22 cellular contexts compared by ENCODE assay signal in the genomic region with DNA sequence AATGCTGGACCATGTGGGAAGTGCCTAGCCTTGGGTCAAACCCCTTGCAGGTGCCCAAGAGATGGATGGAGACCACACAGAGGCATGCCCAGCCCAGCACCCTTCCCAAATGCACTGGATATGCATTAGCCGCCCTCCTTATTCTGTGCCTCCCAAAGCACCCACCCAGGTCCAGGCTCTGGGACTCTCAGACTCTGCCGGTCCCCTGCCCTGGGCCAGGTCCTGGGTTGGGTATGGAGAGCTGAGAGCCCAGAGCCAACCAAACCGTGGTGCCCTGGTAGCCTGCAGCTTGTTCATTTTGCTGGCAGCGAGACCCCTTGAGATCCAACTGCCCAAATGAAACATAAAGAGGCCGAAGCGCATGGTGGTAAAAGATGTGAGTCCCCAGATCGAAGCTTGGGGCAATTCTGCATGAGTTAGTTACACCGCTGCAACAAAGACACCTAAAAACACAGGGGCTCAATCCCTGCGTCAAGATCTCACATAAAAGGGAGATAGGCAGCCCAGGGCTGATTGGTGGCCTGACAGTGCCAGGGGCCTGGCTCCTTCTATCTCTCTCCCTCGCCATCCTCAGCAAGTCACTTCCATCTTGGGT.
A peak's percentile ranks its signal among the peaks of the same experiment; 100 is the strongest.
DNase-seq lines count a peak whose midpoint lies in the region; ATAC-seq and TF ChIP-seq lines count a peak whose summit lies in the region.
"Had no signal": no experiment of that assay in that cellular context is flagged by ENCODE, and none has a peak within 500 bp of the region (broad histone marks: within the 10 kb centered on the region; RNA-seq: fewer than 3 reads in every experiment).

No MANE protein-coding gene starts in this region.

- no peak for ATAC-seq in left ventricle myocardium superior
- no peak for ATAC-seq in Right ventricle myocardium superior (ENCODE audit: poor library complexity)
- ATAC-seq in activated B cell treated with CpG ODN at 0.5 μM for 24 hours (ENCODE audit: low read depth) = no peak
- ATAC-seq in left lobe of liver = no peak
- ATAC-seq: HCT116; stimulated activated naive B cell treated with anti-CD40 and anti-IgM and Interleukin-4, amounts not matched to agents 10 μg/mL and 1 μg/mL and 100 μg/mL, for 72 hours had no signal

- WGBS in stomach, 5 donors = 89 to 95% (median 90%) methylated on average over 10 of the region's 10 CpGs

- no peak for TF ChIP-seq EP300 in stomach (IDR thresholded peaks at IDR 0.05)

- peaks cover 2% of the 10 kb centered on the region for H3K9me3 Mint-ChIP-seq in activated B cell treated with CpG ODN at 0.5 μM for 24 hours
- H3K9me3 Mint-ChIP-seq: stimulated activated naive B cell treated with anti-CD40 and anti-IgM and Interleukin-4, amounts not matched to agents 10 μg/mL and 1 μg/mL and 100 μg/mL, for 72 hours had no signal

- H3K4me2 ChIP-seq in osteoblast (ENCODE audit: insufficient read depth, low read length) = no peak overlapping the region
- H3K4me2 ChIP-seq: SK-N-SH had no signal

- H3K79me2 ChIP-seq in osteoblast (ENCODE audit: insufficient read depth, low read length) = peaks cover 7% of the 10 kb centered on the region

- H2AFZ ChIP-seq in osteoblast (ENCODE audit: low read length) = no peak overlapping the region

- intact Hi-C loops in left ventricle myocardium superior (cut with micrococcal nuclease) = no loop called here
- intact Hi-C loops in Right ventricle myocardium superior (cut with DNase I) = no loop called here
- intact Hi-C loops in activated B cell treated with CpG ODN at 0.5 μM for 24 hours (cut with micrococcal nuclease) = no loop called here
- intact Hi-C loops in stomach (cut with DNase I; ENCODE audit: low total_unique reads) = no loop called here

- H3K4me3 Mint-ChIP-seq in activated B cell treated with CpG ODN at 0.5 μM for 24 hours = no peak overlapping the region
- H3K4me3 Mint-ChIP-seq: memory B cell; stimulated activated naive B cell treated with anti-CD40 and anti-IgM and Interleukin-4, amounts not matched to agents 10 μg/mL and 1 μg/mL and 100 μg/mL, for 72 hours had no signal

- POLR2A ChIA-PET in activated B cell treated with CpG ODN at 0.5 μM for 24 hours (lab: Charles Lee) = interaction anchor here (0.6 kb wide), 1 partner anchor 81 kb away, joined by 3 read pairs; no protein-coding TSS in a partner anchor

- H3K4me1 ChIP-seq in stomach = no peaks in the 10 kb centered on the region
- peaks cover 59% of the 10 kb centered on the region for H3K4me1 ChIP-seq in osteoblast (ENCODE audit: insufficient read depth, low read length)

- TF ChIP-seq CTCF in activated B cell treated with CpG ODN at 0.5 μM for 24 hours (IDR thresholded peaks at IDR 0.05) (no peak), stomach (IDR thresholded peaks at IDR 0.05) (no peak), osteoblast (IDR thresholded peaks at IDR 0.05; ENCODE audit: extremely low read depth, low read depth, low read length) (no peak)

- H3K27me3 Mint-ChIP-seq in activated B cell treated with CpG ODN at 0.5 μM for 24 hours = peaks cover 3% of the 10 kb centered on the region

- peaks cover 0 to 43% (median 0%) of the 10 kb centered on the region in 3 donors for H3K27me3 ChIP-seq in stomach
- no peaks in the 10 kb centered on the region for H3K27me3 ChIP-seq in osteoblast (ENCODE audit: insufficient read depth, low read length)

- CTCF ChIA-PET in activated B cell treated with CpG ODN at 0.5 μM for 24 hours (lab: Charles Lee) = no interaction called here

- H3K4me1 Mint-ChIP-seq in activated B cell treated with CpG ODN at 0.5 μM for 24 hours = no peaks in the 10 kb centered on the region
- H3K4me1 Mint-ChIP-seq: memory B cell had no signal

- DNase-seq in left ventricle myocardium superior (peak; percentile 18), Right ventricle myocardium superior (no peak), activated B cell treated with CpG ODN at 0.5 μM for 24 hours (peak; percentile 7), left lobe of liver (ENCODE audit: low spot score) (peak; percentile 39), stomach (peak; percentile 15), activated gamma-delta T cell treated with Interleukin-2 at 50 U/mL for 16 hours (no peak), osteoblast (ENCODE audit: insufficient read length, low spot score, missing footprints) (no peak)
- DNase-seq: activated CD4-positive, alpha-beta T cell treated with anti-CD3 and anti-CD28 coated beads for 4 hours; activated naive CD4-positive, alpha-beta T cell treated with anti-CD3 and anti-CD28 coated beads, Interleukin-2, amount 50 U/mL, for 16 hours; dermis blood vessel endothelial cell; NCI-H1092; NCI-H1930; NCI-H226; NCI-H748 treated with DMSO at 0.1 percent for 48 hours; nucleus accumbens; SK-N-SH; stimulated activated naive B cell treated with anti-CD40 and anti-IgM and Interleukin-4, amounts not matched to agents 10 μg/mL and 1 μg/mL and 100 μg/mL, for 72 hours had no signal

- no peak for TF ChIP-seq POLR2A in stomach (IDR thresholded peaks at IDR 0.05)

- no peak overlapping the region for H3K4me3 ChIP-seq in stomach
- no peak overlapping the region for H3K4me3 ChIP-seq in osteoblast (ENCODE audit: insufficient read depth, low read length)
- H3K4me3 ChIP-seq: cardiac muscle cell, thoracic aorta had no signal

- no peaks in the 10 kb centered on the region for H3K36me3 Mint-ChIP-seq in activated B cell treated with CpG ODN at 0.5 μM for 24 hours (ENCODE audit: low read depth)
- H3K36me3 Mint-ChIP-seq: stimulated activated naive B cell treated with anti-CD40 and anti-IgM and Interleukin-4, amounts not matched to agents 10 μg/mL and 1 μg/mL and 100 μg/mL, for 72 hours had no signal

- H3K36me3 ChIP-seq in stomach (no peaks in the 10 kb centered on the region), osteoblast (ENCODE audit: insufficient read depth, low read length) (no peaks in the 10 kb centered on the region)
- H3K36me3 ChIP-seq: cardiac muscle cell, thoracic aorta had no signal

- H4K20me1 ChIP-seq in osteoblast (ENCODE audit: insufficient read depth, low read length) = no peaks in the 10 kb centered on the region

- H3K9me3 ChIP-seq in stomach (peaks cover 5 to 10% (median 9%) of the 10 kb centered on the region in 4 donors), osteoblast (ENCODE audit: low read depth, low read length) (peaks cover 2% of the 10 kb centered on the region)

- H3K27ac Mint-ChIP-seq in activated B cell treated with CpG ODN at 0.5 μM for 24 hours = no peak overlapping the region
- H3K27ac Mint-ChIP-seq: memory B cell; stimulated activated naive B cell treated with anti-CD40 and anti-IgM and Interleukin-4, amounts not matched to agents 10 μg/mL and 1 μg/mL and 100 μg/mL, for 72 hours had no signal

- no peak overlapping the region for H3K27ac ChIP-seq in stomach
- no peak overlapping the region for H3K27ac ChIP-seq in osteoblast (ENCODE audit: low read depth, low read length)
- H3K27ac ChIP-seq: cardiac muscle cell, HL-60, thoracic aorta had no signal

Comparison
In these comparisons a context has a peak if more than half of its experiments do, and no peak if none do; other contexts are left out.
1. DNase-seq: peak in left ventricle myocardium superior (single experiment), activated B cell treated with CpG ODN at 0.5 μM for 24 hours (single experiment), left lobe of liver (single experiment) and stomach (single experiment); none in Right ventricle myocardium superior (single experiment), activated gamma-delta T cell treated with Interleukin-2 at 50 U/mL for 16 hours (single experiment) and osteoblast (single experiment).